32 cellular contexts compared by ENCODE assay signal in the genomic region with DNA sequence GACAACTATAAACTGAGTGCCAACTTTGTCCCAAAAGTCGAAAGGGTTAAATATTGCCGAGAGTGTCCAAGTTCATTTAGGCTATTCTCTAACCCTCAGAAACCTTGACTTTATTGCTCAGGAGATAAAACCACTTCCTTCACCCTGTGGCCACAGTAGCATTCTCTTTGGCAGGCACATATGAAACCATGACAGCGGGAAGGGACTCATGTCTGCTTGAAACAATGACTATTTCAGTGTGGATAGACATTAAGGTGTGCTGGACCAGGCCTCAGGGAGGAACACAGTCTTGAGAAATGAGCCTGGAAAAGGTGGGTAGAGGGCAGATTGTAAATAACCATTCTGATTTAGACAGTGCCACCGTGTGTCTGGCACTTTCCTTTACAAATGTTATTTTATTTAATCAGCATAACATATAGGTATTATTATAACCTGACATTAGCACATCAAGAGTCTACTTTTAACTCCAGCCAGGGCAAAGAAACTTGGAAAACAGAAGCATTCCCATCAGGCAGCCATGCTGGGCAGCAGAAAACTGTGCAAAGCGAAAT.
A peak's percentile ranks its signal among the peaks of the same experiment; 100 is the strongest.
DNase-seq lines count a peak whose midpoint lies in the region; ATAC-seq and TF ChIP-seq lines count a peak whose summit lies in the region.
"Had no signal": no experiment of that assay in that cellular context is flagged by ENCODE, and none has a peak within 500 bp of the region (broad histone marks: within the 10 kb centered on the region; RNA-seq: fewer than 3 reads in every experiment).

No MANE protein-coding gene starts in this region.

- H3K27ac ChIP-seq in C4-2B (no peak overlapping the region), left lung (no peak overlapping the region)
- H3K27ac ChIP-seq: cardiac muscle cell, coronary artery, thoracic aorta had no signal

- H3K36me3 ChIP-seq in left lung, result no peaks in the 10 kb centered on the region
- H3K36me3 ChIP-seq: cardiac muscle cell, HAP-1, thoracic aorta had no signal

- H3K27ac Mint-ChIP-seq in HFFc6, result no peak overlapping the region
- H3K27ac Mint-ChIP-seq: activated naive CD8-positive, alpha-beta T cell treated with anti-CD3 and anti-CD28 coated beads, Interleukin-2, amount 10 ng/mL, durations not matched to agents 7 days and 5 days; CD8-positive, alpha-beta memory T cell; stimulated activated naive CD8-positive, alpha-beta T cell treated with anti-CD3 and anti-CD28 coated beads, Interleukin-15, amount 100 ng/mL, for 72 hours; T-cell; WTC11 had no signal

- no peak overlapping the region for H3K4me3 Mint-ChIP-seq in HFFc6
- H3K4me3 Mint-ChIP-seq: activated naive CD8-positive, alpha-beta T cell treated with anti-CD3 and anti-CD28 coated beads, Interleukin-2, amount 10 ng/mL, durations not matched to agents 7 days and 5 days; activated T-cell treated with anti-CD3 and anti-CD28 coated beads, Interleukin-2, amount 50 U/mL, for 4 hours; CD8-positive, alpha-beta memory T cell; neural crest cell; stimulated activated naive CD8-positive, alpha-beta T cell treated with anti-CD3 and anti-CD28 coated beads, Interleukin-15, amount 100 ng/mL, for 72 hours; T-cell; WTC11 had no signal

- H3K9me3 ChIP-seq in left lung, result no peaks in the 10 kb centered on the region
- H3K9me3 ChIP-seq: thoracic aorta had no signal

- no peak for DNase-seq in HFFc6
- peak; percentile 5 for DNase-seq in OCI-M1 (lab: John Stamatoyannopoulos, UW)
- DNase-seq in fibroblast of the aortic adventitia (ENCODE audit: low read depth), result peak; percentile 17
- DNase-seq in MV-4-11 (lab: John Stamatoyannopoulos, UW), result no peak
- DNase-seq in left lung, result no peak
- DNase-seq: activated CD4-positive, alpha-beta T cell treated with anti-CD3 and anti-CD28 coated beads, Interleukin-2, amount 50 U/mL, for 1 hour; activated gamma-delta T cell treated with Interleukin-2 at 50 U/mL for 16 hours; activated naive CD8-positive, alpha-beta T cell treated with anti-CD3 and anti-CD28 coated beads, Interleukin-2, amount 10 ng/mL, durations not matched to agents 7 days and 5 days; activated T-cell treated with anti-CD3 and anti-CD28 coated beads, Interleukin-2, amount 50 U/mL, for 4 hours; aorta; CD8-positive, alpha-beta memory T cell; DMS 273 treated with DMSO at 0.1 percent for 48 hours; effector CD8-positive, alpha-beta T cell; hippocampal formation; left cardiac atrium; mesenchymal stem cell; NCI-H1105 treated with DMSO at 0.1 percent for 48 hours; NCI-H2029; NCI-H524 treated with DMSO at 0.1 percent for 48 hours; posterior cingulate gyrus; right cardiac atrium; stimulated activated CD4-positive, alpha-beta T cell treated with anti-CD3 and anti-CD28 coated beads, Interleukin-2, amount 100 ng/mL, for 48 hours; stimulated activated naive CD8-positive, alpha-beta T cell treated with anti-CD3 and anti-CD28 coated beads, Interleukin-15, amount 100 ng/mL, for 72 hours; T-cell had no signal

- H3K4me1 ChIP-seq in left lung, result no peaks in the 10 kb centered on the region
- H3K4me1 ChIP-seq: HAP-1 had no signal

- H3K9me3 Mint-ChIP-seq in HFFc6, result no peaks in the 10 kb centered on the region
- H3K9me3 Mint-ChIP-seq: activated naive CD8-positive, alpha-beta T cell treated with anti-CD3 and anti-CD28 coated beads, Interleukin-2, amount 10 ng/mL, durations not matched to agents 7 days and 5 days; neural crest cell; stimulated activated naive CD8-positive, alpha-beta T cell treated with anti-CD3 and anti-CD28 coated beads, Interleukin-15, amount 100 ng/mL, for 72 hours; WTC11 had no signal

- H3K4me1 Mint-ChIP-seq in HFFc6 (ENCODE audit: low read depth), result no peaks in the 10 kb centered on the region
- H3K4me1 Mint-ChIP-seq: activated naive CD8-positive, alpha-beta T cell treated with anti-CD3 and anti-CD28 coated beads, Interleukin-2, amount 10 ng/mL, durations not matched to agents 7 days and 5 days; CD8-positive, alpha-beta memory T cell; neural crest cell; stimulated activated naive CD8-positive, alpha-beta T cell treated with anti-CD3 and anti-CD28 coated beads, Interleukin-15, amount 100 ng/mL, for 72 hours; T-cell had no signal

- H3K36me3 Mint-ChIP-seq in HFFc6 (ENCODE audit: low read depth), result no peaks in the 10 kb centered on the region
- H3K36me3 Mint-ChIP-seq: activated naive CD8-positive, alpha-beta T cell treated with anti-CD3 and anti-CD28 coated beads, Interleukin-2, amount 10 ng/mL, durations not matched to agents 7 days and 5 days; CD8-positive, alpha-beta memory T cell; T-cell; WTC11 had no signal

- no peak overlapping the region for H3K4me3 ChIP-seq in fibroblast of the aortic adventitia (ENCODE audit: low read depth, low read length)
- no peak overlapping the region for H3K4me3 ChIP-seq in left lung
- H3K4me3 ChIP-seq: cardiac muscle cell, coronary artery, HAP-1, thoracic aorta had no signal

- intact Hi-C loops in left lung (cut with DNase I), result no loop called here

- ATAC-seq in left lung, result no peak
- ATAC-seq in HG02852 (IDR thresholded peaks at IDR 0.05; ENCODE audit: unreplicated experiment), result no peak
- ATAC-seq: activated T-cell treated with anti-CD3 and anti-CD28 coated beads, Interleukin-2, amount 50 U/mL, for 4 hours; left cardiac atrium; right cardiac atrium; stimulated activated naive CD8-positive, alpha-beta T cell treated with anti-CD3 and anti-CD28 coated beads, Interleukin-15, amount 100 ng/mL, for 72 hours; T-cell; WTC11 had no signal

- TF ChIP-seq CTCF in C4-2B (conservative IDR thresholded peaks at IDR 0.05), result peak; percentile 39
- 0 out of 2 replicates have a peak, but pooled peaks have one; percentile 16 for TF ChIP-seq CTCF in HFFc6 (IDR thresholded peaks at IDR 0.05)
- no peak for TF ChIP-seq CTCF in fibroblast of the aortic adventitia (IDR thresholded peaks at IDR 0.05; ENCODE audit: insufficient read depth, low read length)
- no peak for TF ChIP-seq CTCF in left lung (IDR thresholded peaks at IDR 0.05)

- H3K27me3 Mint-ChIP-seq in HFFc6 (ENCODE audit: insufficient read depth), result peaks cover 7% of the 10 kb centered on the region
- H3K27me3 Mint-ChIP-seq: activated naive CD8-positive, alpha-beta T cell treated with anti-CD3 and anti-CD28 coated beads, Interleukin-2, amount 10 ng/mL, durations not matched to agents 7 days and 5 days; stimulated activated naive CD8-positive, alpha-beta T cell treated with anti-CD3 and anti-CD28 coated beads, Interleukin-15, amount 100 ng/mL, for 72 hours; T-cell had no signal

- H3K27me3 ChIP-seq in left lung, result peaks cover 0 to 4% of the 10 kb centered on the region in 2 donors
- H3K27me3 ChIP-seq: cardiac muscle cell had no signal

Comparison
In these comparisons a context has a peak if more than half of its experiments do, and no peak if none do; other contexts are left out.
1. CTCF ChIP-seq: peak in C4-2B (single experiment) and HFFc6 (single experiment); none in fibroblast of the aortic adventitia (single experiment) and left lung (0 of 2).
2. DNase-seq: peak in OCI-M1 (single experiment) and fibroblast of the aortic adventitia (single experiment); none in HFFc6 (single experiment), MV-4-11 (single experiment) and left lung (0 of 2).